Comparison of ENCODE assay signal across 26 cellular contexts in the genomic region with DNA sequence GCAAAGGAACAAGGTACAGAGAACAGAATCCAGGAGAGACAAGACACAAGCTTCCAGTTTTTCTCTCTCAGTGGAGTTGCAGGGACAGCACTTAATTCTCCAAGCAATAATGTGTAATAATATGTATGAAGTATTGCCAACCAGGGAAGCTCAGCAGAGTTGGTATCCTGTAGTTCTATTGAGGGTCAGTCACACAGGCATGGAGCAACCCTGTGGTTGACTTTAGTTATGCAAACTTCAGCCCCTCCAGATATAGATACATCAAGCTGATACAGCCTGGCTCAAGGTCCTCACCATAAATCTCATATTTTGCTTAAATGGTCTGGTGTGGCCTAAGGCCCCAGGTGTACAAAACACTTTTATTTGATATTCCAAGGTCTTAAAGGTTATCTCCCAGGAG.
"Had no signal": no experiment of that assay in that cellular context is flagged by ENCODE, and none has a peak within 500 bp of the region (broad histone marks: within the 10 kb centered on the region; RNA-seq: fewer than 3 reads in every experiment).

No MANE protein-coding gene starts in this region.

- H3K9me3 ChIP-seq: body of pancreas, breast epithelium, MG63, SJSA1 had no signal

- H3K4me3 ChIP-seq: body of pancreas, breast epithelium, MG63, SJSA1 had no signal

- H3K36me3 ChIP-seq: breast epithelium, MG63, SJSA1 had no signal

- H3K36me3 Mint-ChIP-seq: activated naive CD4-positive, alpha-beta T cell treated with anti-CD3 and anti-CD28 coated beads, Interleukin-2, amount 50 U/mL, for 24 hours; activated naive CD8-positive, alpha-beta T cell treated with anti-CD3 and anti-CD28 coated beads, Interleukin-2, amount 10 ng/mL, durations not matched to agents 7 days and 5 days had no signal

- H3K27ac ChIP-seq: body of pancreas, breast epithelium, SJSA1 had no signal

- DNase-seq: activated CD4-positive, alpha-beta T cell treated with anti-CD3 and anti-CD28 coated beads for 36 hours; activated CD4-positive, alpha-beta T cell treated with anti-CD3 and anti-CD28 coated beads, Interleukin-2, amount 10 ng/mL, durations not matched to agents 7 days and 5 days; activated CD4-positive, alpha-beta T cell treated with anti-CD3 and anti-CD28 coated beads, Interleukin-2, amount 50 U/mL, for 48 hours; activated CD8-positive, alpha-beta T cell treated with anti-CD3 and anti-CD28 coated beads, Interleukin-2, amount 10 ng/mL, durations not matched to agents 7 days and 5 days; activated gamma-delta T cell; activated naive CD4-positive, alpha-beta T cell treated with Interleukin-2 at 50 U/mL for 16 hours; activated naive CD8-positive, alpha-beta T cell treated with anti-CD3 and anti-CD28 coated beads, Interleukin-2, amount 10 ng/mL, durations not matched to agents 7 days and 5 days; activated T-cell treated with anti-CD3 and anti-CD28 coated beads, Interleukin-2, amount 50 U/mL, for 24 hours; body of pancreas; Kasumi-1; MG63; NCI-H1048; NCI-H510A; NCI-H774; RPMI8226; SHP77 treated with DMSO at 0.1 percent for 48 hours; T-helper 1 cell; T-helper 2 cell; T-helper 9 cell had no signal

- H3K4me3 Mint-ChIP-seq: activated CD4-positive, alpha-beta T cell treated with anti-CD3 and anti-CD28 coated beads for 36 hours; activated CD4-positive, alpha-beta T cell treated with anti-CD3 and anti-CD28 coated beads, Interleukin-2, amount 10 ng/mL, durations not matched to agents 7 days and 5 days; activated CD8-positive, alpha-beta T cell treated with anti-CD3 and anti-CD28 coated beads, Interleukin-2, amount 10 ng/mL, durations not matched to agents 7 days and 5 days; activated naive CD4-positive, alpha-beta T cell treated with anti-CD3 and anti-CD28 coated beads, Interleukin-2, amount 50 U/mL, for 24 hours; activated naive CD8-positive, alpha-beta T cell treated with anti-CD3 and anti-CD28 coated beads, Interleukin-2, amount 10 ng/mL, durations not matched to agents 7 days and 5 days; activated T-cell treated with anti-CD3 and anti-CD28 coated beads, Interleukin-2, amount 50 U/mL, for 24 hours had no signal

- H3K9me3 Mint-ChIP-seq: activated CD4-positive, alpha-beta T cell treated with anti-CD3 and anti-CD28 coated beads, Interleukin-2, amount 10 ng/mL, durations not matched to agents 7 days and 5 days; activated naive CD8-positive, alpha-beta T cell treated with anti-CD3 and anti-CD28 coated beads, Interleukin-2, amount 10 ng/mL, durations not matched to agents 7 days and 5 days had no signal

- H3K27me3 ChIP-seq: body of pancreas, breast epithelium, MG63, SJSA1 had no signal

- ATAC-seq: activated CD4-positive, alpha-beta T cell treated with anti-CD3 and anti-CD28 coated beads for 36 hours; activated CD4-positive, CD25-positive, alpha-beta regulatory T cell treated with anti-CD3 and anti-CD28 coated beads, Interleukin-2, amount 50 U/mL, for 24 hours; activated CD8-positive, alpha-beta T cell treated with anti-CD3 and anti-CD28 coated beads, Interleukin-2, amount 10 ng/mL, durations not matched to agents 7 days and 5 days; body of pancreas; Panc1; SK-N-SH treated with all-trans-retinoic acid at 6 μM for 48 hours had no signal

- H3K4me1 ChIP-seq: body of pancreas, breast epithelium had no signal

- H3K27ac Mint-ChIP-seq: activated CD4-positive, alpha-beta T cell treated with anti-CD3 and anti-CD28 coated beads for 36 hours; activated CD4-positive, alpha-beta T cell treated with anti-CD3 and anti-CD28 coated beads, Interleukin-2, amount 10 ng/mL, durations not matched to agents 7 days and 5 days; activated CD8-positive, alpha-beta T cell treated with anti-CD3 and anti-CD28 coated beads, Interleukin-2, amount 10 ng/mL, durations not matched to agents 7 days and 5 days; activated naive CD4-positive, alpha-beta T cell treated with anti-CD3 and anti-CD28 coated beads, Interleukin-2, amount 50 U/mL, for 24 hours; activated naive CD8-positive, alpha-beta T cell treated with anti-CD3 and anti-CD28 coated beads, Interleukin-2, amount 10 ng/mL, durations not matched to agents 7 days and 5 days; activated T-cell treated with anti-CD3 and anti-CD28 coated beads, Interleukin-2, amount 50 U/mL, for 24 hours; activated T-helper 2 cell treated with anti-CD3 and anti-CD28 coated beads, Interferon-gamma antibody, Interleukin-2, Interleukin-4, amounts not matched to agents 10 μg/mL and 5 μg/mL and 100 μg/mL, durations not matched to agents 14 hours and 24 hours and 36 hours had no signal

- H3K27me3 Mint-ChIP-seq: activated CD4-positive, alpha-beta T cell treated with anti-CD3 and anti-CD28 coated beads for 36 hours; activated CD4-positive, alpha-beta T cell treated with anti-CD3 and anti-CD28 coated beads, Interleukin-2, amount 10 ng/mL, durations not matched to agents 7 days and 5 days; activated naive CD4-positive, alpha-beta T cell treated with anti-CD3 and anti-CD28 coated beads, Interleukin-2, amount 50 U/mL, for 24 hours; activated naive CD8-positive, alpha-beta T cell treated with anti-CD3 and anti-CD28 coated beads, Interleukin-2, amount 10 ng/mL, durations not matched to agents 7 days and 5 days; activated T-cell treated with anti-CD3 and anti-CD28 coated beads, Interleukin-2, amount 50 U/mL, for 24 hours had no signal

- H3K4me1 Mint-ChIP-seq: activated CD4-positive, alpha-beta T cell treated with anti-CD3 and anti-CD28 coated beads for 36 hours; activated CD4-positive, alpha-beta T cell treated with anti-CD3 and anti-CD28 coated beads, Interleukin-2, amount 10 ng/mL, durations not matched to agents 7 days and 5 days; activated naive CD4-positive, alpha-beta T cell treated with anti-CD3 and anti-CD28 coated beads, Interleukin-2, amount 50 U/mL, for 24 hours; activated naive CD8-positive, alpha-beta T cell treated with anti-CD3 and anti-CD28 coated beads, Interleukin-2, amount 10 ng/mL, durations not matched to agents 7 days and 5 days had no signal
